ENCODE assay signal across 8 cellular contexts in the genomic region with DNA sequence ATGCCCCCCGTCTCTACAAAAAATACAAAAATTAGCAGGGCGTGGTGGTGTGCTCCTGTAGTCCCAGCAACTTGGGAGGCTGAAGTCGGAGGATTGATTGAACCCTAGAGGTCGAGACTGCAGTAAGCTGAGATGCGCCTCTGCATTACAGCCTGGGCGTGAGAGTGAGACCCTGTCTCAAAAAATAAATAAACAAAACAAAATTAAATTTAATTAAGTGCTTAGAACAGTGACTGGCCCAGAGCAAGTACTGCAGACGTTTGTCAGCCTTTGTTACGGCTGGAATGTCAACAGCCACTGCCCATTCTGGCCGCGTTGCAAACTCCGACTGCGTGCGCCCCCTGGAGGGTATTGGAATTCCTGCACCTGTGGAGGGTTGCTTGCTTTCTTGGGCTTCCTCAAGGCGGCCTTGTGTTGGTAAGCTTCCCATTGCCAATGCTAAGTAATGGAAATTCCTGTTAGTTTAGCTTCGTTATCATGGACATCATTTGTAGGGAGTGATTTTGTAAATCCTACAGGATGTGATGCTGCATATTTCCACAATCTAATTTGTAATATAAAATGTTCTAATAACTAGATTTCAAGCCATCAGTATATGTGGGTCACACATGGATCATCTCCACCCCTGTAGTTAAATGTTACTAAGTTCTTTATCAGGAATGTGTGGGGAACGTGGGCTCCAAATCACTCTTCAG. TPM values are rescaled to one million over a fixed set of nuclear protein-coding genes. Genes with fewer than 3 reads are reported as not detected.
DNase-seq lines count a peak whose midpoint lies in the region; ATAC-seq and TF ChIP-seq lines count a peak whose summit lies in the region.

No MANE protein-coding gene starts in this region.

- H3F3A ChIP-seq in GM23338 (replicated peaks; ENCODE audit: low read depth), result no peaks in the 10 kb centered on the region

- peak; percentile 39 to 80 (median 68) for DNase-seq in CD8-positive, alpha-beta T cell
- DNase-seq in GM23338 (ENCODE audit: low spot score) (peak; percentile 94), NCI-H226 (peak; percentile 40), left kidney (ENCODE audit: low read depth, low spot score) (peak; percentile 92)
- peak; percentile 57 for DNase-seq in activated CD4-positive, alpha-beta T cell treated with anti-CD3 and anti-CD28 coated beads for 1 hour
- peak; percentile 53 to 67 for DNase-seq in central memory CD8-positive, alpha-beta T cell (ENCODE audit: low spot score in 2 of 2)
- peak; percentile 56 to 73 for DNase-seq in stimulated activated CD4-positive, alpha-beta T cell treated with anti-CD3 and anti-CD28 coated beads, Interleukin-4, amount 100 ng/mL, for 4 hours

- no peaks in the 10 kb centered on the region for H3K9me3 Mint-ChIP-seq in CD8-positive, alpha-beta T cell
- no peaks in the 10 kb centered on the region for H3K9me3 Mint-ChIP-seq in GM23338
- no peaks in the 10 kb centered on the region for H3K9me3 Mint-ChIP-seq in central memory CD8-positive, alpha-beta T cell

- peak; percentile 86 for TF ChIP-seq CTCF in CD8-positive, alpha-beta T cell (IDR thresholded peaks at IDR 0.05)
- peak; percentile 94 to 95 for TF ChIP-seq CTCF in GM23338 (conservative IDR thresholded peaks at IDR 0.05; ENCODE audit: low read depth in 2 of 2)

- H3K27me3 Mint-ChIP-seq in CD8-positive, alpha-beta T cell (ENCODE audit: low read depth), result peaks cover 34% of the 10 kb centered on the region
- H3K27me3 Mint-ChIP-seq in GM23338 (ENCODE audit: insufficient read depth, low read depth, poor library complexity), result peaks cover 12% of the 10 kb centered on the region
- peaks cover 24% of the 10 kb centered on the region for H3K27me3 Mint-ChIP-seq in central memory CD8-positive, alpha-beta T cell

- POLR2A ChIA-PET in CD8-positive, alpha-beta T cell (lab: Charles Lee), result no interaction called here

- CTCF ChIA-PET in CD8-positive, alpha-beta T cell (lab: Charles Lee), result interaction anchor here (0.6 to 6.7 kb wide), 24 partner anchors 9 to 618 kb away, joined by 3 to 60 read pairs (median 4); a partner anchor contains a TSS

- H2AFZ ChIP-seq in GM23338, result no peak overlapping the region

- no peaks in the 10 kb centered on the region for H3K36me3 ChIP-seq in CD8-positive, alpha-beta T cell (ENCODE audit: insufficient read depth, low read length)
- H3K36me3 ChIP-seq in GM23338 (ENCODE audit: insufficient read depth), result no peaks in the 10 kb centered on the region

- H3K36me3 Mint-ChIP-seq in CD8-positive, alpha-beta T cell, result no peaks in the 10 kb centered on the region
- H3K36me3 Mint-ChIP-seq in GM23338 (ENCODE audit: low read depth), result no peaks in the 10 kb centered on the region; the same call in 2 of the 3 replicates
- no peaks in the 10 kb centered on the region for H3K36me3 Mint-ChIP-seq in central memory CD8-positive, alpha-beta T cell (ENCODE audit: insufficient read depth)

- peak; percentile 61 for ATAC-seq in CD8-positive, alpha-beta T cell
- ATAC-seq in GM23338, result peak; percentile 73
- ATAC-seq in central memory CD8-positive, alpha-beta T cell (replicated peaks; ENCODE audit: extremely low read depth, poor library complexity, severe bottlenecking), result peak; percentile 46
- no peak for ATAC-seq in HG03565 (IDR thresholded peaks at IDR 0.05; ENCODE audit: unreplicated experiment)

- no peak overlapping the region for H3K4me3 Mint-ChIP-seq in CD8-positive, alpha-beta T cell
- H3K4me3 Mint-ChIP-seq in GM23338, result no peak overlapping the region
- no peak overlapping the region for H3K4me3 Mint-ChIP-seq in central memory CD8-positive, alpha-beta T cell

- intact Hi-C loops in CD8-positive, alpha-beta T cell (cut with DNase I, micrococcal nuclease), result loop anchor here (1.0 to 2.0 kb wide), 5 partner anchors 49 to 131 kb away; no protein-coding TSS in a partner anchor

- H3K9me2 ChIP-seq in GM23338 (ENCODE audit: insufficient read depth), result no peaks in the 10 kb centered on the region

- no peak overlapping the region for H3K4me2 ChIP-seq in GM23338

- H3K9me3 ChIP-seq in CD8-positive, alpha-beta T cell (ENCODE audit: low read length), result no peaks in the 10 kb centered on the region

- no peak overlapping the region for H3K27ac Mint-ChIP-seq in CD8-positive, alpha-beta T cell
- H3K27ac Mint-ChIP-seq in GM23338, result no peak overlapping the region
- no peak overlapping the region for H3K27ac Mint-ChIP-seq in central memory CD8-positive, alpha-beta T cell (ENCODE audit: low read depth)

- no peak overlapping the region for H3K4me3 ChIP-seq in CD8-positive, alpha-beta T cell (ENCODE audit: low read depth, low read length)
- no peak overlapping the region for H3K4me3 ChIP-seq in GM23338

- no peaks in the 10 kb centered on the region for H3K4me1 ChIP-seq in CD8-positive, alpha-beta T cell (ENCODE audit: insufficient read depth, low read length)
- peaks cover 4% of the 10 kb centered on the region; the same call in 1 of the 2 replicates for H3K4me1 ChIP-seq in GM23338 (ENCODE audit: insufficient read depth)

- H3K4me1 Mint-ChIP-seq in CD8-positive, alpha-beta T cell (ENCODE audit: low read depth), result no peaks in the 10 kb centered on the region
- peaks cover 15% of the 10 kb centered on the region for H3K4me1 Mint-ChIP-seq in GM23338
- no peaks in the 10 kb centered on the region for H3K4me1 Mint-ChIP-seq in central memory CD8-positive, alpha-beta T cell

- no peak overlapping the region for H3K27ac ChIP-seq in CD8-positive, alpha-beta T cell (ENCODE audit: low read depth, low read length)
- H3K27ac ChIP-seq in GM23338 (ENCODE audit: low read depth), result no peak overlapping the region

- H3K27me3 ChIP-seq in CD8-positive, alpha-beta T cell (ENCODE audit: insufficient read depth, low read length), result peaks cover 3% of the 10 kb centered on the region
- H3K27me3 ChIP-seq in GM23338 (ENCODE audit: insufficient read depth), result peaks cover 11% of the 10 kb centered on the region; the same call in 1 of the 2 replicates

- no peaks in the 10 kb centered on the region for H4K20me1 ChIP-seq in GM23338 (replicated peaks; ENCODE audit: insufficient read depth)

- no peaks in the 10 kb centered on the region for H3K79me2 ChIP-seq in GM23338 (replicated peaks; ENCODE audit: insufficient read depth)

TF ChIP-seq in GM23338, 12 proteins besides CTCF, POLR2A, EP300 and RAD21 (continues in another document):
- TF ChIP-seq, protein P1, sequence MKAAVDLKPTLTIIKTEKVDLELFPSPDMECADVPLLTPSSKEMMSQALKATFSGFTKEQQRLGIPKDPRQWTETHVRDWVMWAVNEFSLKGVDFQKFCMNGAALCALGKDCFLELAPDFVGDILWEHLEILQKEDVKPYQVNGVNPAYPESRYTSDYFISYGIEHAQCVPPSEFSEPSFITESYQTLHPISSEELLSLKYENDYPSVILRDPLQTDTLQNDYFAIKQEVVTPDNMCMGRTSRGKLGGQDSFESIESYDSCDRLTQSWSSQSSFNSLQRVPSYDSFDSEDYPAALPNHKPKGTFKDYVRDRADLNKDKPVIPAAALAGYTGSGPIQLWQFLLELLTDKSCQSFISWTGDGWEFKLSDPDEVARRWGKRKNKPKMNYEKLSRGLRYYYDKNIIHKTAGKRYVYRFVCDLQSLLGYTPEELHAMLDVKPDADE (IDR thresholded peaks at IDR 0.05), result no peak

RNA-seq across cellular contexts. Expression of a gene that starts 15.9 kb away (rescaled TPM):
- total RNA-seq in CD8-positive, alpha-beta T cell, result not detected
- total RNA-seq in GM23338 (2014; rRNA removed; shearing (Covaris generic)), result not detected in 2 replicates
- polyA plus RNA-seq in GM23338 (2016; fragmentation: Nextera tagmentation; extraction: Ambion mirVana), result not detected in 2 replicates

RNA-seq across cellular contexts. Expression of a gene that starts 19.4 kb away (rescaled TPM):
- not detected for total RNA-seq in CD8-positive, alpha-beta T cell
- 0.31 TPM in 1 of 2 replicates, not detected in the other for total RNA-seq in GM23338 (2014; rRNA removed; shearing (Covaris generic))
- not detected in 2 replicates for polyA plus RNA-seq in GM23338 (2016; fragmentation: Nextera tagmentation; extraction: Ambion mirVana)

RNA-seq across cellular contexts. Expression of a gene that starts 58.6 kb away (rescaled TPM):
- total RNA-seq in CD8-positive, alpha-beta T cell, result 1 to 10 TPM in 1 of 2 experiments, under 1 TPM in 1; 0.69 to 1.7 TPM
- 0.73 and 1.3 TPM in 2 replicates for total RNA-seq in GM23338 (2014; rRNA removed; shearing (Covaris generic))
- polyA plus RNA-seq in GM23338 (2016; fragmentation: Nextera tagmentation; extraction: Ambion mirVana), result 0.32 and 0.59 TPM in 2 replicates

Comparison
In these comparisons a context has a peak if more than half of its experiments do, and no peak if none do; other contexts are left out.
1. DNase-seq: peak in every context shown above with its lines; median percentile 94 in GM23338; 92 in left kidney; 68 in CD8-positive, alpha-beta T cell; 64 in stimulated activated CD4-positive, alpha-beta T cell treated with anti-CD3 and anti-CD28 coated beads, Interleukin-4, amount 100 ng/mL, for 4 hours; 60 in central memory CD8-positive, alpha-beta T cell; 57 in activated CD4-positive, alpha-beta T cell treated with anti-CD3 and anti-CD28 coated beads for 1 hour; 40 in NCI-H226.